Comparison of ENCODE assay signal across 8 cellular contexts in the genomic region with DNA sequence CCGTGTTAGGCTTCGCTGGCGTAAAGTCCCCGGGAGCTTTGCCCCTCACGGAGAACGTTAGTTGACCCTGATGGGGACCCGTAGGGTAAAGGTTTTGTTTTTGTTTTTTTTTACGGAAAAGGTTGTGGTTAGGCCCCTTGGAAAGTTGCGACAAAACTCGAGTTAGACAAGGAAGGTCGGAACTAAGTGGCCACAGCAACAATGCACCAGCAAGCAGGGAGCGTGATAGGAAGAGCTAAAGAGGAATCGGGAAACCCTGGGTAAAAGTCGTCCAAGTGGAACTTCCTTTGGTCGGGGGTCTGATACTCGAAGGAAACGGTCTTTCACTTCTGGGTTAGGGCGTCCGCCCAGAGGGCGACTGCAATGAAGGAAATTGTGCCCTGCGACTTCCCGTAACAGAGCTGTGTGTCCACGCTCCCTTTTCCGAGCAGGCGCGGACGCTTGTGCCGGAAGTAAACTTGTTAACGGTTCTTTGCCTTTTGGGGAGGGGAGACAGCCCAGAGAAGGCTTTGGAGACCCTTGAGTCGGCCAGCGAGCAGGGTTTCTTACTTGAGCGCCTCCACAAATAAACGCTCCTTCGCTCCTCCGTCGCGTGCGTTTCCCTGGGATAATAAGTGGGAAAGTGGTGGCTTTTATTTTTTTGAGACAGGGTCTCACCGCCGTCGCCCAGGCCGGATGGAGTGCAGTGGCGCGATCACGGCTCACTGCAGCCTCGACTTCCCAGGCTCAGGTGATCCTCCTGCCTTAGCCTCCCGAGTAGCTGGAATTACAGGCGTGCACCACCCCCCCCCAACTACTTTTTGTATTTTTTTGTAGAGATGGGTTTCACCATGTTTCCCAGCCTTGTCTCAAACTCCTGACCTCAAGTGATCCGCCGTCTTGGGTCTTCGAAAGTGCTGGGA. TPM values are rescaled to one million over a fixed set of nuclear protein-coding genes. Genes with fewer than 3 reads are reported as not detected.
DNase-seq lines count a peak whose midpoint lies in the region; ATAC-seq lines count a peak whose summit lies in the region.

No MANE protein-coding gene starts in this region.

- no peaks in the 10 kb centered on the region for H3K9me3 ChIP-seq in aorta (ENCODE audit: control insufficient read depth, low read length)

- ATAC-seq in GM18499 (IDR thresholded peaks at IDR 0.05; ENCODE audit: insufficient read depth, unreplicated experiment) (peak; percentile 36), HG02943 (IDR thresholded peaks at IDR 0.05; ENCODE audit: low read depth, unreplicated experiment) (peak; percentile 56), aorta (ENCODE audit: low FRiP score) (peak; percentile 93)

- intact Hi-C loops in aorta (cut with DNase I): loop anchor here (1.0 to 10.0 kb wide), 5 partner anchors 42 to 120 kb away; a partner anchor contains a TSS

- 0 to 1% methylated on average over 51 of the region's 51 CpGs for WGBS in aorta, 2 donors

- no peaks in the 10 kb centered on the region for H3K36me3 ChIP-seq in rectal smooth muscle tissue (ENCODE audit: control insufficient read depth, insufficient read depth, low read length)
- no peaks in the 10 kb centered on the region for H3K36me3 ChIP-seq in aorta (ENCODE audit: control insufficient read depth in 1 of 2, insufficient read depth in 2 of 2, low read length in 1 of 2)

- H3K4me1 ChIP-seq in rectal smooth muscle tissue (ENCODE audit: control insufficient read depth, insufficient read depth, low read length) (peaks cover 11% of the 10 kb centered on the region), aorta (ENCODE audit: control insufficient read depth in 1 of 2, insufficient read depth in 2 of 2, low read length in 2 of 2) (peaks cover 0 to 2% of the 10 kb centered on the region in 2 donors)

- H3K27ac ChIP-seq in rectal smooth muscle tissue (ENCODE audit: low read depth, low read length) (peak overlapping the region; percentile 92), aorta (ENCODE audit: low read depth in 1 of 2, low read length in 2 of 2) (peak overlapping the region; percentile 84 to 95)

- H3K27me3 ChIP-seq in rectal smooth muscle tissue (ENCODE audit: control insufficient read depth, insufficient read depth, low read length) (no peaks in the 10 kb centered on the region), aorta (ENCODE audit: control insufficient read depth in 1 of 2, insufficient read depth in 2 of 2, low read length in 1 of 2) (no peaks in the 10 kb centered on the region)

- H3K4me3 ChIP-seq in rectal smooth muscle tissue (ENCODE audit: low read length) (peak overlapping the region; percentile 77), aorta (ENCODE audit: low read length in 2 of 2) (peak overlapping the region; percentile 88 to 89)

- H3K9ac ChIP-seq in rectal smooth muscle tissue (ENCODE audit: low read length): peak overlapping the region; percentile 68

- peak; percentile 49 to 86 for DNase-seq in NCI-H187 (lab: John Stamatoyannopoulos, UW)
- DNase-seq in T-helper 2 cell: peak in 4 of 5 experiments; percentile 54 to 97 (median 74)
- peak; percentile 42 to 96 (median 88) for DNase-seq in anterior cingulate cortex (lab: John Stamatoyannopoulos, UW)
- peak; percentile 74 for DNase-seq in hepatic stellate cell (ENCODE audit: low spot score)
- peak; percentile 94 to 95 for DNase-seq in aorta

RNA-seq across cellular contexts. Expression of a gene that starts 0.6 kb away (rescaled TPM):
- 10 to 100 TPM; 67.6 to 81.8 TPM for total RNA-seq in aorta
- polyA plus RNA-seq in aorta: 10 to 100 TPM; 11.8 to 13.0 TPM

Comparison
In these comparisons a context has a peak if more than half of its experiments do, and no peak if none do; other contexts are left out.
1. Peak in every context shown above with its lines: DNase-seq, ATAC-seq, H3K4me3 ChIP-seq and H3K27ac ChIP-seq.
2. ATAC-seq: peak in every context shown above with its lines; median percentile 93 in aorta; 56 in HG02943; 36 in GM18499.